1 cellular context compared by ENCODE assay signal in genomic region chrX:101377542-101377941, GRCh38.
TF ChIP-seq lines count a peak whose summit lies in the region.

No MANE protein-coding gene starts in this region.

TF ChIP-seq in GM12891, 5 proteins besides CTCF, POLR2A, EP300 and RAD21:
- TF ChIP-seq PAX5 (IDR thresholded peaks at IDR 0.05; ENCODE audit: insufficient read depth, low read length, severe bottlenecking) = no peak
- 0 out of 2 replicates have a peak, but pooled peaks have one; percentile 3 for TF ChIP-seq SPI1 (IDR thresholded peaks at IDR 0.05; ENCODE audit: low read depth, low read length)
